1 cellular context compared by ENCODE assay signal in genomic region chr17:80454557-80455327, GRCh38.
TF ChIP-seq lines count a peak whose summit lies in the region.

No MANE protein-coding gene starts in this region.

TF ChIP-seq in HepG2, 621 proteins besides CTCF, POLR2A, EP300 and RAD21 (continued from another document and continues in another):
- TF ChIP-seq AFF4 (CRISPR knock-in tag; IDR thresholded peaks at IDR 0.05) (0 out of 2 replicates have a peak, but pooled peaks have one; percentile 48), KDM6A (CRISPR knock-in tag; IDR thresholded peaks at IDR 0.05; ENCODE audit: low read depth) (no peak), JUND (CRISPR knock-in tag; IDR thresholded peaks at IDR 0.05) (peak; percentile 72; the same call in 1 of the 2 replicates), TRAFD1 (CRISPR knock-in tag; IDR thresholded peaks at IDR 0.05; ENCODE audit: borderline replicate concordance) (no peak), ZNF766 (CRISPR knock-in tag; IDR thresholded peaks at IDR 0.05; ENCODE audit: borderline replicate concordance) (peak; percentile 91), MLLT10 (CRISPR knock-in tag; IDR thresholded peaks at IDR 0.05) (no peak), ZFP36 (IDR thresholded peaks at IDR 0.05; ENCODE audit: borderline replicate concordance, low read depth, low read length, partially characterized antibody) (peak; percentile 96), HDAC1 (CRISPR knock-in tag; IDR thresholded peaks at IDR 0.05) (no peak; the same call in none of the 2 replicates), TCF7L2 (IDR thresholded peaks at IDR 0.05; ENCODE audit: low read depth, low read length) (no peak), REL (CRISPR knock-in tag; conservative IDR thresholded peaks at IDR 0.05) (peak; percentile 84; the same call in 1 of the 2 replicates), MAFG (CRISPR knock-in tag; IDR thresholded peaks at IDR 0.05) (no peak), USF2 (IDR thresholded peaks at IDR 0.05; ENCODE audit: low read depth, low read length) (no peak), USF2 (CRISPR knock-in tag; IDR thresholded peaks at IDR 0.05; ENCODE audit: borderline replicate concordance) (no peak), ZNF350 (CRISPR knock-in tag; IDR thresholded peaks at IDR 0.05; ENCODE audit: borderline replicate concordance, low read depth) (no peak; the same call in none of the 2 replicates), FOXA3 (CRISPR knock-in tag; IDR thresholded peaks at IDR 0.05) (peak; percentile 29; the same call in 1 of the 2 replicates), POLR2AphosphoS2 (IDR thresholded peaks at IDR 0.05; ENCODE audit: low read depth, low read length) (no peak), ZBED4 (CRISPR knock-in tag; IDR thresholded peaks at IDR 0.05; ENCODE audit: borderline replicate concordance) (peak; percentile 59), POGK (CRISPR knock-in tag; conservative IDR thresholded peaks at IDR 0.05) (peak; percentile 89), CREBL2 (CRISPR knock-in tag; IDR thresholded peaks at IDR 0.05; ENCODE audit: borderline replicate concordance) (peak; percentile 88; the same call in 1 of the 2 replicates), ZNF768 (CRISPR knock-in tag; IDR thresholded peaks at IDR 0.05) (peak; percentile 65), GABPA (IDR thresholded peaks at IDR 0.05; ENCODE audit: low read depth, low read length) (peak; percentile 91), GABPA (CRISPR knock-in tag; IDR thresholded peaks at IDR 0.05; ENCODE audit: low read depth) (peak; percentile 90), ZNF850 (CRISPR knock-in tag; conservative IDR thresholded peaks at IDR 0.05) (no peak), CHD4 (IDR thresholded peaks at IDR 0.05; ENCODE audit: borderline replicate concordance, low read length) (no peak), ARID5B (CRISPR knock-in tag; IDR thresholded peaks at IDR 0.05) (no peak; the same call in 1 of the 2 replicates), HOXA3 (CRISPR knock-in tag; IDR thresholded peaks at IDR 0.05) (peak; percentile 92), AHR (CRISPR knock-in tag; IDR thresholded peaks at IDR 0.05) (peak; percentile 92; the same call in 1 of the 2 replicates), MLXIP (CRISPR knock-in tag; IDR thresholded peaks at IDR 0.05; ENCODE audit: borderline replicate concordance) (no peak; the same call in 1 of the 2 replicates), MATR3 (CRISPR knock-in tag; IDR thresholded peaks at IDR 0.05) (no peak), GABPB1 (CRISPR knock-in tag; IDR thresholded peaks at IDR 0.05) (peak; percentile 97), PHB2 (IDR thresholded peaks at IDR 0.05; ENCODE audit: partially characterized antibody) (no peak), FOXO4 (CRISPR knock-in tag; conservative IDR thresholded peaks at IDR 0.05) (peak; percentile 93; the same call in 1 of the 2 replicates)
